In the genomic region with DNA sequence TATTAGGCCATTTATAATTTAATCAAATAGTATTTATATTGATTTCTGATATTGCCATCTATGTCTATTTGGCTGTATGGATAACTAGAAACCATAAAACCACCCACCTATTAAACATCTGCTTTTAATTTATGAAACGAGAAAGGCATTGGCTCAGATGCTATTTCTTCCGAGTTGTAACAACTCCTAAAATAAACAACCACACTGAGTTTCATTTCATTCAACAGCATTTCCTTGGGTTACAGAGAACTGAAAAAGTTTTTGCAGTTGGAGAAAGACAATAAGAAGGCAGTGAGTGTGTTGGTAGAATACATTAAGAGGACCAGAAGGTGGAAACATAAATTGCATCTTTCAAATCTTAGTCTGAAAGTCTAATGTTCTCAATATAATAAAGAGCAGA, we compare ENCODE assay signal across 18 cellular contexts.
DNase-seq lines count a peak whose midpoint lies in the region; FAIRE-seq and TF ChIP-seq lines count a peak whose summit lies in the region.
"Had no signal": no experiment of that assay in that cellular context is flagged by ENCODE, and none has a peak within 500 bp of the region (broad histone marks: within the 10 kb centered on the region; RNA-seq: fewer than 3 reads in every experiment).

No MANE protein-coding gene starts in this region.

- DNase-seq in AG08395 (ENCODE audit: low spot score), result peak; percentile 2
- DNase-seq in HFF-Myc (ENCODE audit: extremely low read depth, low read depth), result peak; percentile 10
- DNase-seq in SK-N-MC (ENCODE audit: low read depth, low spot score), result no peak
- peak; percentile 69 for DNase-seq in fibroblast of peridontal ligament (ENCODE audit: extremely low read depth)
- no peak for DNase-seq in NCI-H1092 (lab: John Stamatoyannopoulos, UW)
- no peak for DNase-seq in NCI-H524 treated with DMSO at 0.1 percent for 48 hours (lab: John Stamatoyannopoulos, UW)
- no peak for DNase-seq in NCI-H82 treated with DMSO at 0.1 percent for 48 hours (lab: John Stamatoyannopoulos, UW; ENCODE audit: unreplicated experiment)
- DNase-seq in HTR-8/SVneo (ENCODE audit: insufficient read length, low spot score), result no peak
- DNase-seq: Caco-2; CD4-positive, alpha-beta T cell; Kasumi-1; NCI-H1105; NCI-H1694; NCI-H2107; NCI-H345; Peyer's patch had no signal

- no peak overlapping the region for H3K9ac ChIP-seq in SK-N-MC (ENCODE audit: insufficient read length)

- FAIRE-seq in HTR-8/SVneo (lab: Jason Lieb, UNC), result no peak
- FAIRE-seq: H54 had no signal

- no peak for TF ChIP-seq CTCF in HFF-Myc (IDR thresholded peaks at IDR 0.05; ENCODE audit: low read depth, low read length, missing control alignments)

- peaks cover 63% of the 10 kb centered on the region for H3K36me3 ChIP-seq in SK-N-MC (ENCODE audit: insufficient read depth, low read length)

- H3K9me3 ChIP-seq in SK-N-MC (ENCODE audit: low read depth, low read length), result peaks cover 8% of the 10 kb centered on the region; the same call in 1 of the 2 replicates

- H3K27ac ChIP-seq in SK-N-MC, result peak overlapping the region; percentile 78
- H3K27ac ChIP-seq: 22Rv1, Peyer's patch had no signal

- H3K4me3 ChIP-seq in HFF-Myc (replicated peaks; ENCODE audit: low read depth, low read length) (no peak overlapping the region), SK-N-MC (peak overlapping the region; percentile 31)
- H3K4me3 ChIP-seq: Peyer's patch had no signal

Comparison
In these comparisons a context has a peak if more than half of its experiments do, and no peak if none do; other contexts are left out.
1. DNase-seq: peak in AG08395 (single experiment), HFF-Myc (single experiment) and fibroblast of peridontal ligament (single experiment); none in SK-N-MC (single experiment), NCI-H1092 (single experiment), NCI-H524 treated with DMSO at 0.1 percent for 48 hours (single experiment), NCI-H82 treated with DMSO at 0.1 percent for 48 hours (single experiment) and HTR-8/SVneo (single experiment).